8 cellular contexts compared by ENCODE assay signal in the genomic region with DNA sequence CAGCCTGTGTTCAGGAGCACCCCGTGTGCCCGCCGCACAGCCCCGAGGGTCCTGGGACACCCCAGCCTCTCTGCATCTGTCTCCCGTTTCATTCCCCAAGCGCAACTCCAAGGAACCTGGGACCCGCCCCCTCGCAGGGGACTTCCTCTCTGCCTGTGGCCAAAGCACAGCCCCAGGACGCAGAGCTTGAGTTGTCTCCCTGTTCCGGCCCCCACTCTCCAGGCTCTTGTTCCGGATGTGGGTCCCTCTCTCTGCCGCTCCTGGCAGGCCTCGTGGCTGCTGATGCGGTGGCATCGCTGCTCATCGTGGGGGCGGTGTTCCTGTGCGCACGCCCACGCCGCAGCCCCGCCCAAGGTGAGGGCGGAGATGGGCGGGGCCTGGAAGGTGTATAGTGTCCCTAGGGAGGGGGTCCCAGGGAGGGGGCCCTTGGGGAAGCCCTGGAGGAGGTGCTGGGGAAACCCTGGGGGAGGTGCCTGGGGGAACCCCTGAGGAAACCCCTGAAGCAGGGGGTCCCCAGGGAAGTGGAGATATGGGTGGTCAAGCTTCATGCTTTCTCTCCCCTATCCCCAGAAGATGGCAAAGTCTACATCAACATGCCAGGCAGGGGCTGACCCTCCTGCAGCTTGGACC. TPM values are rescaled to one million over a fixed set of nuclear protein-coding genes. Genes with fewer than 3 reads are reported as not detected.
DNase-seq lines count a peak whose midpoint lies in the region; ATAC-seq and TF ChIP-seq lines count a peak whose summit lies in the region.

No MANE protein-coding gene starts in this region.

- POLR2A ChIA-PET in WTC11 (lab: Charles Lee) = interaction anchor here (0.5 kb wide), 1 partner anchor 306 kb away, joined by 3 read pairs; no protein-coding TSS in a partner anchor

- H3K27me3 Mint-ChIP-seq in WTC11 (ENCODE audit: low read depth) = peaks cover 18% of the 10 kb centered on the region

- H3K36me3 ChIP-seq in H7 (replicated peaks; ENCODE audit: control insufficient read depth, insufficient read depth, low read length) (no peaks in the 10 kb centered on the region), breast epithelium (no peaks in the 10 kb centered on the region)

- DNase-seq in EH (ENCODE audit: low read depth) (peak; percentile 87), H7 (peak; percentile 89), NCI-H146 treated with DMSO at 0.1 percent for 48 hours (lab: John Stamatoyannopoulos, UW; ENCODE audit: unreplicated experiment) (peak; percentile 72), WTC11 (ENCODE audit: low spot score) (peak; percentile 79), breast epithelium (ENCODE audit: low spot score in 2 of 2) (peak in 1 of 2 donors; percentile 78), islet precursor cell (peak; percentile 90), LoVo (ENCODE audit: low spot score) (no peak)
- peak; percentile 68 to 84 for DNase-seq in stimulated activated CD4-positive, alpha-beta T cell treated with anti-CD3 and anti-CD28 coated beads, Interleukin-1b, Interleukin-23, amount 100 ng/mL, for 1 hour (ENCODE audit: low read depth in 2 of 2)

- CTCF ChIA-PET in WTC11 (lab: Charles Lee) = interaction anchor here (0.7 to 1.2 kb wide), 4 partner anchors 22 to 148 kb away, joined by 3 to 4 read pairs (median 4); no protein-coding TSS in a partner anchor

- H3K4me3 Mint-ChIP-seq in WTC11 = peak overlapping the region; percentile 88

- no peak for TF ChIP-seq POLR2A in breast epithelium (IDR thresholded peaks at IDR 0.05)

- no peaks in the 10 kb centered on the region for H3K36me3 Mint-ChIP-seq in WTC11

- H3K9me3 ChIP-seq in breast epithelium = no peaks in the 10 kb centered on the region

- peaks cover 26% of the 10 kb centered on the region for H3K4me1 Mint-ChIP-seq in WTC11

- peaks cover 0 to 7% of the 10 kb centered on the region in 2 donors for H3K4me1 ChIP-seq in breast epithelium

- peak overlapping the region; percentile 47 for H3K4me3 ChIP-seq in H7 (ENCODE audit: insufficient read depth, low read depth, low read length)
- H3K4me3 ChIP-seq in breast epithelium = peak overlapping the region; percentile 7 to 61 (median 41)

- peaks cover 4% of the 10 kb centered on the region; the same call in 1 of the 2 replicates for H3K27me3 ChIP-seq in H7 (ENCODE audit: control insufficient read depth, insufficient read depth, low read length)
- H3K27me3 ChIP-seq in breast epithelium = no peaks in the 10 kb centered on the region

- no peaks in the 10 kb centered on the region for H3K9me3 Mint-ChIP-seq in WTC11

- peak overlapping the region; percentile 55 to 56 for H3K27ac ChIP-seq in breast epithelium

- H3K27ac Mint-ChIP-seq in WTC11 = peak overlapping the region; percentile 93

- ATAC-seq in WTC11 = peak; percentile 69

- intact Hi-C loops in breast epithelium (cut with DNase I; ENCODE audit: low total_unique reads) = no loop called here

- TF ChIP-seq CTCF in WTC11 (IDR thresholded peaks at IDR 0.05) (no peak), breast epithelium (IDR thresholded peaks at IDR 0.05) (no peak)

TF ChIP-seq in WTC11, 78 proteins besides CTCF, POLR2A, EP300 and RAD21 (continues in another document):
- TF ChIP-seq MAX (CRISPR knock-in tag; IDR thresholded peaks at IDR 0.05) (peak; percentile 89), ZNF317 (CRISPR knock-in tag; IDR thresholded peaks at IDR 0.05; ENCODE audit: borderline replicate concordance, low read depth) (no peak), ARID4B (CRISPR knock-in tag; IDR thresholded peaks at IDR 0.05; ENCODE audit: borderline replicate concordance) (0 out of 2 replicates have a peak, but pooled peaks have one; percentile 46), SMAD4 (CRISPR knock-in tag; IDR thresholded peaks at IDR 0.05) (no peak), ETV6 (CRISPR knock-in tag; IDR thresholded peaks at IDR 0.05) (peak; percentile 64), USF1 (CRISPR knock-in tag; IDR thresholded peaks at IDR 0.05) (no peak), ZNF396 (CRISPR knock-in tag; IDR thresholded peaks at IDR 0.05; ENCODE audit: borderline replicate concordance) (no peak), IRF2 (CRISPR knock-in tag; IDR thresholded peaks at IDR 0.05; ENCODE audit: borderline replicate concordance, low read depth) (no peak), TEAD4 (CRISPR knock-in tag; IDR thresholded peaks at IDR 0.05) (no peak)
- TF ChIP-seq, protein P1, sequence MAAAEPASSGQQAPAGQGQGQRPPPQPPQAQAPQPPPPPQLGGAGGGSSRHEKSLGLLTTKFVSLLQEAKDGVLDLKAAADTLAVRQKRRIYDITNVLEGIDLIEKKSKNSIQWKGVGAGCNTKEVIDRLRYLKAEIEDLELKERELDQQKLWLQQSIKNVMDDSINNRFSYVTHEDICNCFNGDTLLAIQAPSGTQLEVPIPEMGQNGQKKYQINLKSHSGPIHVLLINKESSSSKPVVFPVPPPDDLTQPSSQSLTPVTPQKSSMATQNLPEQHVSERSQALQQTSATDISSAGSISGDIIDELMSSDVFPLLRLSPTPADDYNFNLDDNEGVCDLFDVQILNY (CRISPR knock-in tag; IDR thresholded peaks at IDR 0.05) = 0 out of 2 replicates have a peak, but pooled peaks have one; percentile 36
- TF ChIP-seq, protein P2, sequence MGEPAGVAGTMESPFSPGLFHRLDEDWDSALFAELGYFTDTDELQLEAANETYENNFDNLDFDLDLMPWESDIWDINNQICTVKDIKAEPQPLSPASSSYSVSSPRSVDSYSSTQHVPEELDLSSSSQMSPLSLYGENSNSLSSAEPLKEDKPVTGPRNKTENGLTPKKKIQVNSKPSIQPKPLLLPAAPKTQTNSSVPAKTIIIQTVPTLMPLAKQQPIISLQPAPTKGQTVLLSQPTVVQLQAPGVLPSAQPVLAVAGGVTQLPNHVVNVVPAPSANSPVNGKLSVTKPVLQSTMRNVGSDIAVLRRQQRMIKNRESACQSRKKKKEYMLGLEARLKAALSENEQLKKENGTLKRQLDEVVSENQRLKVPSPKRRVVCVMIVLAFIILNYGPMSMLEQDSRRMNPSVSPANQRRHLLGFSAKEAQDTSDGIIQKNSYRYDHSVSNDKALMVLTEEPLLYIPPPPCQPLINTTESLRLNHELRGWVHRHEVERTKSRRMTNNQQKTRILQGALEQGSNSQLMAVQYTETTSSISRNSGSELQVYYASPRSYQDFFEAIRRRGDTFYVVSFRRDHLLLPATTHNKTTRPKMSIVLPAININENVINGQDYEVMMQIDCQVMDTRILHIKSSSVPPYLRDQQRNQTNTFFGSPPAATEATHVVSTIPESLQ (CRISPR knock-in tag; IDR thresholded peaks at IDR 0.05) = no peak

RNA-seq across cellular contexts. Expression of gene HCST, which starts 1.3 kb away (rescaled TPM):
- total RNA-seq in H7 (2014; rRNA removed; shearing (Covaris generic)) = 2.4 and 2.8 TPM in 2 replicates
- total RNA-seq in WTC11 (2021) (1.8 to 1.9 TPM (median 1.8 TPM) in 3 replicates), breast epithelium (1 to 10 TPM; 3.3 to 7.2 (median 3.5) TPM)

RNA-seq across cellular contexts. Expression of gene NFKBID, which starts 3.3 kb away (rescaled TPM):
- 6.8 and 7.5 TPM in 2 replicates for total RNA-seq in H7 (2014; rRNA removed; shearing (Covaris generic))
- total RNA-seq in WTC11 (2021) (10.6 to 13.9 TPM (median 12.8 TPM) in 3 replicates), breast epithelium (10 to 100 TPM in 1 of 3 donors, 1 to 10 TPM in 2; 4.3 to 15.2 (median 7.9) TPM)

RNA-seq across cellular contexts. Expression of gene TYROBP, which starts 4.4 kb away (rescaled TPM):
- not detected in 2 replicates for total RNA-seq in H7 (2014; rRNA removed; shearing (Covaris generic))
- 0.34 to 0.55 TPM (median 0.46 TPM) in 3 replicates for total RNA-seq in WTC11 (2021)
- 100 to 1,000 TPM in 2 of 3 donors, 10 to 100 TPM in 1; 56.4 to 239 (median 112) TPM for total RNA-seq in breast epithelium

RNA-seq across cellular contexts. Expression of gene LRFN3, which starts 32.5 kb away (rescaled TPM):
- 9.9 and 13.4 TPM in 2 replicates for total RNA-seq in H7 (2014; rRNA removed; shearing (Covaris generic))
- total RNA-seq in WTC11 (2021) (20.6 to 26.4 TPM (median 24.8 TPM) in 3 replicates), breast epithelium (1 to 10 TPM; 5.2 to 6.7 (median 5.4) TPM)

RNA-seq across cellular contexts. Expression of gene APLP1, which starts 35.3 kb away (rescaled TPM):
- 18.3 and 19.3 TPM in 2 replicates for total RNA-seq in H7 (2014; rRNA removed; shearing (Covaris generic))
- 15.5 to 24.0 TPM (median 20.2 TPM) in 3 replicates for total RNA-seq in WTC11 (2021)
- total RNA-seq in breast epithelium = 1 to 10 TPM; 2.6 to 4.2 (median 3.3) TPM

Comparison
In these comparisons a context has a peak if more than half of its experiments do, and no peak if none do; other contexts are left out.
1. RNA of gene TYROBP, which starts 4.4 kb away (total RNA-seq): 56.4 to 239 TPM in breast epithelium; 0.34 to 0.55 TPM in WTC11 and not detected in H7; every median in the first group is over 10 times any median in the second.